ENCODE assay signal across 30 cellular contexts in the genomic region with DNA sequence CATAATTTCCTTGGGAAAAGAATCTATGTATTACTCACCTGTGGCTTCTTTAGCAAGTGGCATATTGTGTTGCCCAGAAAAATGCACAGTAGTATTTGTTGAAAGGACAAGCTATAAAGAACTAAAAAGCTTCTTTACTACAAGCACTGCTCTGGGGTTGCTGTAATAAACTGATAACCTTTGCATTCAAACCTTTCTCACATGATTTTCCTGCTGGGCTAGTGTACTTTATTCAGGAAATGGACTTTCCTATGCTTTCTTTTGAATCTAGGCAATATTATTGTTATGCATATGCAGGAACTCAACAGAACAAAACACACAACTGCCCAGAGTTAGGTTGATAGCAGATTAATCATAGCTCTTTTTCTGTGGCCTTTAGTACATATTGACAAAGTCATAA.
"Had no signal": no experiment of that assay in that cellular context is flagged by ENCODE, and none has a peak within 500 bp of the region (broad histone marks: within the 10 kb centered on the region; RNA-seq: fewer than 3 reads in every experiment).

No MANE protein-coding gene starts in this region.

- H3K27ac ChIP-seq: ascending aorta, breast epithelium, cardiac muscle cell, colonic mucosa, esophagus muscularis mucosa, foreskin keratinocyte, gastrocnemius medialis, heart right ventricle, hepatocyte had no signal

- H3K9me3 ChIP-seq: ascending aorta, breast epithelium, colonic mucosa, esophagus muscularis mucosa, gastrocnemius medialis, heart right ventricle had no signal

- H3K4me1 ChIP-seq: ascending aorta, breast epithelium, colonic mucosa, esophagus muscularis mucosa, foreskin keratinocyte, gastrocnemius medialis, heart right ventricle had no signal

- H3K4me3 ChIP-seq: ascending aorta, breast epithelium, cardiac muscle cell, colonic mucosa, esophagus muscularis mucosa, gastrocnemius medialis, heart right ventricle, hepatocyte had no signal

- H3K27me3 ChIP-seq: ascending aorta, breast epithelium, cardiac muscle cell, colonic mucosa, esophagus muscularis mucosa, foreskin keratinocyte, gastrocnemius medialis, heart right ventricle, hepatocyte had no signal

- ATAC-seq: activated naive CD4-positive, alpha-beta T cell treated with anti-CD3 and anti-CD28 coated beads, Interleukin-2, amount 50 U/mL, for 72 hours; activated T-cell treated with anti-CD3 and anti-CD28 coated beads, Interleukin-2, amount 50 U/mL, for 72 hours; foreskin keratinocyte; gastrocnemius medialis; heart right ventricle; WTC11 had no signal

- DNase-seq: activated CD4-positive, alpha-beta memory T cell treated with anti-CD3 and anti-CD28 coated beads, Interleukin-2, amount 10 ng/mL, durations not matched to agents 7 days and 5 days; activated CD4-positive, alpha-beta T cell treated with anti-CD3 and anti-CD28 coated beads for 1 hour; activated CD4-positive, alpha-beta T cell treated with anti-CD3 and anti-CD28 coated beads for 4 hours; activated CD4-positive, alpha-beta T cell treated with anti-CD3 and anti-CD28 coated beads, Interleukin-2, amount 10 ng/mL, durations not matched to agents 7 days and 5 days; activated CD4-positive, alpha-beta T cell treated with anti-CD3 and anti-CD28 coated beads, Interleukin-2, amount 50 U/mL, for 4 hours; activated CD8-positive, alpha-beta memory T cell treated with anti-CD3 and anti-CD28 coated beads, Interleukin-2, amount 50 U/mL, for 48 hours; activated gamma-delta T cell; activated naive CD4-positive, alpha-beta T cell; activated naive CD4-positive, alpha-beta T cell treated with anti-CD3 and anti-CD28 coated beads, Interleukin-2, amount 10 ng/mL, durations not matched to agents 7 days and 5 days; activated naive CD8-positive, alpha-beta T cell treated with anti-CD3 and anti-CD28 coated beads, Interleukin-2, amount 10 ng/mL, durations not matched to agents 7 days and 5 days; activated T-cell treated with anti-CD3 and anti-CD28 coated beads for 4 hours; activated T-cell treated with anti-CD3 and anti-CD28 coated beads, Interleukin-2, amount 50 U/mL, for 24 hours; activated T-cell treated with anti-CD3 and anti-CD28 coated beads, Interleukin-2, amount 50 U/mL, for 72 hours; central memory CD4-positive, alpha-beta T cell; cerebellar nuclear complex; colonic mucosa; effector CD8-positive, alpha-beta T cell; erythroblast; foreskin keratinocyte; gastrocnemius medialis; glutamatergic neuron; heart right ventricle; T-helper 2 cell had no signal

- H3K36me3 ChIP-seq: ascending aorta, breast epithelium, cardiac muscle cell, colonic mucosa, esophagus muscularis mucosa, gastrocnemius medialis, heart right ventricle had no signal
